ENCODE assay signal across 1 cellular context in the genomic region with DNA sequence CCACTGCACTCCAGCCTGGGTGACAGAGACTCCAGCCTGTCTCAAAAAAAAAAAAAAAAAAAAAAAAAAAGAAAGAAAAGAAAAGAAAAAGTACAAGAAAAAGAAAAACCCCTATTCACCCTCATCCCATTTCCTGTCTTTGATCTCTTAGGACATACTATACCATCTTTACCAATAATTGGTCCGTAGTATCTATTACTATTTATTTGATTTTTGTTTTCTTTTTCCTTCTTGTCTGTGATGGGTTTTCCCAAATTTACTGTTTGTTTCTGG.
TF ChIP-seq lines count a peak whose summit lies in the region.

No MANE protein-coding gene starts in this region.

TF ChIP-seq in K562, 482 proteins besides CTCF, POLR2A, EP300 and RAD21 (continued from another document):
- TF ChIP-seq, protein P1, sequence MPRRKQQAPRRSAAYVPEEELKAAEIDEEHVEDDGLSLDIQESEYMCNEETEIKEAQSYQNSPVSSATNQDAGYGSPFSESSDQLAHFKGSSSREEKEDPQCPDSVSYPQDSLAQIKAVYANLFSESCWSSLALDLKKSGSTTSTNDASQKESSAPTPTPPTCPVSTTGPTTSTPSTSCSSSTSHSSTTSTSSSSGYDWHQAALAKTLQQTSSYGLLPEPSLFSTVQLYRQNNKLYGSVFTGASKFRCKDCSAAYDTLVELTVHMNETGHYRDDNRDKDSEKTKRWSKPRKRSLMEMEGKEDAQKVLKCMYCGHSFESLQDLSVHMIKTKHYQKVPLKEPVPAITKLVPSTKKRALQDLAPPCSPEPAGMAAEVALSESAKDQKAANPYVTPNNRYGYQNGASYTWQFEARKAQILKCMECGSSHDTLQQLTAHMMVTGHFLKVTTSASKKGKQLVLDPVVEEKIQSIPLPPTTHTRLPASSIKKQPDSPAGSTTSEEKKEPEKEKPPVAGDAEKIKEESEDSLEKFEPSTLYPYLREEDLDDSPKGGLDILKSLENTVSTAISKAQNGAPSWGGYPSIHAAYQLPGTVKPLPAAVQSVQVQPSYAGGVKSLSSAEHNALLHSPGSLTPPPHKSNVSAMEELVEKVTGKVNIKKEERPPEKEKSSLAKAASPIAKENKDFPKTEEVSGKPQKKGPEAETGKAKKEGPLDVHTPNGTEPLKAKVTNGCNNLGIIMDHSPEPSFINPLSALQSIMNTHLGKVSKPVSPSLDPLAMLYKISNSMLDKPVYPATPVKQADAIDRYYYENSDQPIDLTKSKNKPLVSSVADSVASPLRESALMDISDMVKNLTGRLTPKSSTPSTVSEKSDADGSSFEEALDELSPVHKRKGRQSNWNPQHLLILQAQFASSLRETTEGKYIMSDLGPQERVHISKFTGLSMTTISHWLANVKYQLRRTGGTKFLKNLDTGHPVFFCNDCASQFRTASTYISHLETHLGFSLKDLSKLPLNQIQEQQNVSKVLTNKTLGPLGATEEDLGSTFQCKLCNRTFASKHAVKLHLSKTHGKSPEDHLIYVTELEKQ (CRISPR knock-in tag; IDR thresholded peaks at IDR 0.05): no peak
- TF ChIP-seq, protein P2, sequence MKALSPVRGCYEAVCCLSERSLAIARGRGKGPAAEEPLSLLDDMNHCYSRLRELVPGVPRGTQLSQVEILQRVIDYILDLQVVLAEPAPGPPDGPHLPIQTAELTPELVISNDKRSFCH (CRISPR knock-in tag; IDR thresholded peaks at IDR 0.05): no peak
- TF ChIP-seq, protein P2 (tag; IDR thresholded peaks at IDR 0.05): no peak
- no peak for TF ChIP-seq TRIM24 (IDR thresholded peaks at IDR 0.05)
